In genomic region chr6:42045538-42046460, GRCh38 we compare ENCODE assay signal across 8 cellular contexts. TPM values are rescaled to one million over a fixed set of nuclear protein-coding genes. Genes with fewer than 3 reads are reported as not detected.
A peak's percentile ranks its signal among the peaks of the same experiment; 100 is the strongest.
DNase-seq lines count a peak whose midpoint lies in the region; ATAC-seq and TF ChIP-seq lines count a peak whose summit lies in the region.

No MANE protein-coding gene starts in this region.

- H3K36me3 ChIP-seq in lung (ENCODE audit: control insufficient read depth in 2 of 2, insufficient read depth in 2 of 2, low read length in 2 of 2), result no peaks in the 10 kb centered on the region

- H3K27me3 ChIP-seq in dorsolateral prefrontal cortex (no peaks in the 10 kb centered on the region), lung (ENCODE audit: control insufficient read depth, insufficient read depth) (no peaks in the 10 kb centered on the region)

- H3K9me3 ChIP-seq in lung (ENCODE audit: control insufficient read depth in 2 of 2, insufficient read depth in 1 of 2, low read length in 1 of 2), result no peaks in the 10 kb centered on the region

- TF ChIP-seq CTCF in dorsolateral prefrontal cortex (IDR thresholded peaks at IDR 0.05 in 54 of 56, conservative IDR thresholded peaks at IDR 0.05 in 2 of 56; ENCODE audit: low read depth in 1 of 56, partially characterized antibody in 56 of 56) (peak in 6 of 56 donors; percentile 6 to 16 (median 10)), lung (IDR thresholded peaks at IDR 0.05; ENCODE audit: control extremely low read depth, extremely low read depth) (no peak)

- ATAC-seq in lung (ENCODE audit: insufficient read depth, low FRiP score) (peak; percentile 59), GM21515 (IDR thresholded peaks at IDR 0.05; ENCODE audit: unreplicated experiment) (no peak), GM21381 (IDR thresholded peaks at IDR 0.05; ENCODE audit: unreplicated experiment) (no peak)

- DNase-seq in NCI-H2171 treated with DMSO at 0.1 percent for 48 hours (lab: John Stamatoyannopoulos, UW) (peak; percentile 93), dorsolateral prefrontal cortex (peak in 9 of 10 donors; percentile 43 to 78 (median 65)), lung (ENCODE audit: low spot score) (peak; percentile 96)
- DNase-seq in activated CD4-positive, alpha-beta T cell treated with anti-CD3 and anti-CD28 coated beads, Interleukin-2, amount 50 U/mL, for 4 hours, result peak; percentile 78
- DNase-seq in stimulated activated CD8-positive, alpha-beta memory T cell treated with anti-CD3 and anti-CD28 coated beads, Interleukin-15, amount 100 ng/mL, for 48 hours (ENCODE audit: low read depth in 2 of 2), result peak; percentile 58 to 70

- whole genome bisulfite sequencing in lung, 2 donors, result 4 to 5% methylated on average over 14 of the region's 14 CpGs

- peak overlapping the region in 49 of 59 donors; percentile 5 to 91 (median 71) for H3K4me3 ChIP-seq in dorsolateral prefrontal cortex
- no peak overlapping the region for H3K4me3 ChIP-seq in lung

- intact Hi-C loops in dorsolateral prefrontal cortex (cut with DNase I), result loop anchor here (2.0 to 10.0 kb wide), 9 partner anchors 105 to 677 kb away; partner anchors contain the start of genes BYSL (in 1 of the 2), CCND3 (in 1 of the 2), FOXP4 (in 1 of the 2) and MED20 (in 1 of the 2)

- peak; percentile 20 for TF ChIP-seq POLR2A in GM18526 (IDR thresholded peaks at IDR 0.05; ENCODE audit: extremely low read depth, insufficient read length)

- peaks cover 7 to 23% of the 10 kb centered on the region in 2 donors for H3K4me1 ChIP-seq in lung (ENCODE audit: control insufficient read depth in 2 of 2, insufficient read depth in 2 of 2, low read length in 2 of 2)

- H3K27ac ChIP-seq in dorsolateral prefrontal cortex, result peak overlapping the region in 58 of 59 donors; percentile 31 to 99 (median 89)
- H3K27ac ChIP-seq in lung (ENCODE audit: low read depth in 1 of 2, low read length in 1 of 2), result peak overlapping the region; percentile 86 to 95

RNA-seq across cellular contexts. Expression of gene TAF8, which starts 4.5 kb away (rescaled TPM):
- total RNA-seq in dorsolateral prefrontal cortex (10 to 100 TPM; 17.7 to 55.8 (median 29.5) TPM), lung (10 to 100 TPM; 19.8 to 26.7 TPM)
- polyA plus RNA-seq in lung, result 10 to 100 TPM; 14.0 to 14.2 TPM
